In the genomic region with DNA sequence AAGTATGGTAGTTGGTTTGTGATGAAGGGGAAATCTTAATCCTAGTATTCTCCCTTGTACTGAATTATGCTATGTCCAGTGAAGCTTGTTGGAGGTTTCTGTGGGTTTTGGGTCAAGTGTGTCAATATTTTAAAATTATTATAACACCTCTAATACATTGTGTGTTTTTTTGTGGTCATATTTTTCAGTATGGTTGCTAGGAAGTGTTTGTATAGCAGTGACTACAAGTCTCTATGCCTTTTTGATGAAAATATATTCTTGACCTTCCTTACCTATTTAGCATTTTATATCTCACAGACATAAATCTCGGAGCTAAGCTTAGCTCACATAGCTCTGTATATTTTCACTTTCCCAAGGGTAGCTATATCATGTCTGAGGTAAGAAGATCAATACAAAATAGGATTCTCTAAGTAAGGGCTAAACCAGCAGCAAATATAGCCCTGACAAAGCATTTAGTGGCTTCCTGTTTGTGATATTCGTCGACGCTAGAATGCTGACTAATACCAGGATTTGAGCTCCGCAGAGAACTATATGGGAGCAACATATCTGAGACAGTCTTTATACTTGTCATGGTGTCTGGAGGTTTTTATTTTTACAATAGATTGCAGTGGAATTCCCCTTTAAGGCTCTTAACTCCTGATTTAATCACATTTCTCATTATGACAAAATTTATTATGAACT, we compare ENCODE assay signal across 9 cellular contexts.
DNase-seq lines count a peak whose midpoint lies in the region; ATAC-seq and TF ChIP-seq lines count a peak whose summit lies in the region.
"Had no signal": no experiment of that assay in that cellular context is flagged by ENCODE, and none has a peak within 500 bp of the region (broad histone marks: within the 10 kb centered on the region; RNA-seq: fewer than 3 reads in every experiment).

No MANE protein-coding gene starts in this region.

- no peaks in the 10 kb centered on the region for H4K20me1 ChIP-seq in GM23248 (ENCODE audit: insufficient read depth)

- 50 to 56% methylated on average over 5 of the region's 5 CpGs for WGBS in GM23248 (ENCODE audit: low coverage in 1 of 2, low lambda C conversion rate in 2 of 2, missing lambda C conversion rate in 2 of 2), 2 experiments
- 54 to 86% methylated on average over 5 of the region's 5 CpGs for WGBS in sigmoid colon, 2 donors

- H3K4me2 ChIP-seq in GM23248 (ENCODE audit: unreplicated experiment): peak overlapping the region; percentile 42

- in situ Hi-C loops in GM23248 (cut with MboI): no loop called here

- H3K9me2 ChIP-seq in GM23248 (ENCODE audit: insufficient read depth): no peaks in the 10 kb centered on the region

- peak; percentile 100 for ATAC-seq in GM18909 (IDR thresholded peaks at IDR 0.05; ENCODE audit: poor library complexity, unreplicated experiment)
- ATAC-seq in HG03521 (IDR thresholded peaks at IDR 0.05; ENCODE audit: unreplicated experiment): peak; percentile 98

- peak overlapping the region; percentile 47; the same call in 1 of the 2 replicates for H2AFZ ChIP-seq in GM23248

- H3F3A ChIP-seq in GM23248 (ENCODE audit: insufficient read depth): no peaks in the 10 kb centered on the region

- DNase-seq in GM23248 (peak; percentile 30), lung microvascular endothelial cell (ENCODE audit: low read depth in 2 of 2) (peak; percentile 16 to 76), sigmoid colon (no peak), right atrium auricular region (ENCODE audit: low spot score) (no peak), hepatic stellate cell (ENCODE audit: low spot score) (no peak)
- DNase-seq: activated CD4-positive, alpha-beta T cell treated with anti-CD3 and anti-CD28 coated beads for 48 hours; NCI-H510A treated with DMSO at 0.1 percent for 48 hours had no signal

- TF ChIP-seq EP300 in sigmoid colon (IDR thresholded peaks at IDR 0.05): no peak

- no peaks in the 10 kb centered on the region for H3K27me3 ChIP-seq in GM23248 (replicated peaks; ENCODE audit: insufficient read depth)
- H3K27me3 ChIP-seq in sigmoid colon: no peaks in the 10 kb centered on the region
- no peaks in the 10 kb centered on the region for H3K27me3 ChIP-seq in right atrium auricular region

- no peak overlapping the region for H3K27ac ChIP-seq in GM23248
- H3K27ac ChIP-seq in sigmoid colon: no peak overlapping the region
- no peak overlapping the region for H3K27ac ChIP-seq in right atrium auricular region

- no peaks in the 10 kb centered on the region for H3K79me2 ChIP-seq in GM23248 (ENCODE audit: insufficient read depth)

- no peaks in the 10 kb centered on the region for H3K9me3 ChIP-seq in GM23248 (ENCODE audit: low read depth)
- no peaks in the 10 kb centered on the region for H3K9me3 ChIP-seq in sigmoid colon
- H3K9me3 ChIP-seq in right atrium auricular region: peaks cover 0 to 4% of the 10 kb centered on the region in 2 donors

- H3K9ac ChIP-seq in GM23248: no peak overlapping the region

- intact Hi-C loops in sigmoid colon (cut with DNase I): no loop called here

- H3K4me3 ChIP-seq in GM23248 (no peak overlapping the region), sigmoid colon (no peak overlapping the region), right atrium auricular region (no peak overlapping the region)

- no peak for TF ChIP-seq POLR2A in sigmoid colon (IDR thresholded peaks at IDR 0.05)

- H3K36me3 ChIP-seq in GM23248 (ENCODE audit: low read depth) (no peaks in the 10 kb centered on the region), sigmoid colon (no peaks in the 10 kb centered on the region), right atrium auricular region (no peaks in the 10 kb centered on the region)

- TF ChIP-seq CTCF in sigmoid colon (IDR thresholded peaks at IDR 0.05): no peak
- no peak for TF ChIP-seq CTCF in right atrium auricular region (IDR thresholded peaks at IDR 0.05)

- H3K4me1 ChIP-seq in GM23248 (ENCODE audit: insufficient read depth) (no peaks in the 10 kb centered on the region), sigmoid colon (no peaks in the 10 kb centered on the region), right atrium auricular region (no peaks in the 10 kb centered on the region)

Comparison
In these comparisons a context has a peak if more than half of its experiments do, and no peak if none do; other contexts are left out.
1. DNase-seq: peak in GM23248 (single experiment) and lung microvascular endothelial cell (2 of 2); none in sigmoid colon (single experiment), right atrium auricular region (single experiment) and hepatic stellate cell (single experiment).